ENCODE assay signal across 2 cellular contexts in the genomic region with DNA sequence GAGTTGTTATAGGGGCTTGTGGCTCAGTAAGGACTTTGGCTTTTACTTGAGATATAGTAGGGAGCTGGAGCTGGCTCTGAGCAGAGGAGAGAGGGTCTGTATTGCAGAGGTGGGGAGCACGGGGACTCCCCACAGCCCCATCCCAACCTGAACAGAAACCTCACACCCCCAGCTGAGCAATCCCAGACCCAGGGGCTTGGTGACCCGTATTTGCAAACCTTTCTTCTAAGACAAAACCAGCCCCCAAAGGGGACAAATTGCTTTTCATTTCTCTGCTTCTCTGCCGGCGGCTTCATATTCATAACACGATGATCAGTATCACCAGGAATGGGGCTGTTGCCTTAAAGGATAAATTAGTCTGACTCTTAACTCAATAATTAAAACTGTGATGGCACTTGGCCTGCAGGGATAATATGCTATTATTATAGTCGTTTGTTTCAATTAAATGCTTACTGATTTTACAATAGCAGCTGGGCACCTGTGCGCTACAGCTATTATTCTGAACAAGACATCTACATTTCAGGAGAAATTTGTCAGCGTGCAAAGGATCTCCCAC.
TF ChIP-seq lines count a peak whose summit lies in the region.

No MANE protein-coding gene starts in this region.

TF ChIP-seq in SK-N-SH, 30 proteins besides CTCF, POLR2A, EP300 and RAD21 (continued from another document):
- TF ChIP-seq ZBTB33 (IDR thresholded peaks at IDR 0.05; ENCODE audit: borderline replicate concordance, low read depth) = no peak
- TF ChIP-seq SMC3 (IDR thresholded peaks at IDR 0.05; ENCODE audit: low read depth, low read length) = no peak
- no peak for TF ChIP-seq GABPA (IDR thresholded peaks at IDR 0.05; ENCODE audit: low read depth)
- TF ChIP-seq, protein P1, sequence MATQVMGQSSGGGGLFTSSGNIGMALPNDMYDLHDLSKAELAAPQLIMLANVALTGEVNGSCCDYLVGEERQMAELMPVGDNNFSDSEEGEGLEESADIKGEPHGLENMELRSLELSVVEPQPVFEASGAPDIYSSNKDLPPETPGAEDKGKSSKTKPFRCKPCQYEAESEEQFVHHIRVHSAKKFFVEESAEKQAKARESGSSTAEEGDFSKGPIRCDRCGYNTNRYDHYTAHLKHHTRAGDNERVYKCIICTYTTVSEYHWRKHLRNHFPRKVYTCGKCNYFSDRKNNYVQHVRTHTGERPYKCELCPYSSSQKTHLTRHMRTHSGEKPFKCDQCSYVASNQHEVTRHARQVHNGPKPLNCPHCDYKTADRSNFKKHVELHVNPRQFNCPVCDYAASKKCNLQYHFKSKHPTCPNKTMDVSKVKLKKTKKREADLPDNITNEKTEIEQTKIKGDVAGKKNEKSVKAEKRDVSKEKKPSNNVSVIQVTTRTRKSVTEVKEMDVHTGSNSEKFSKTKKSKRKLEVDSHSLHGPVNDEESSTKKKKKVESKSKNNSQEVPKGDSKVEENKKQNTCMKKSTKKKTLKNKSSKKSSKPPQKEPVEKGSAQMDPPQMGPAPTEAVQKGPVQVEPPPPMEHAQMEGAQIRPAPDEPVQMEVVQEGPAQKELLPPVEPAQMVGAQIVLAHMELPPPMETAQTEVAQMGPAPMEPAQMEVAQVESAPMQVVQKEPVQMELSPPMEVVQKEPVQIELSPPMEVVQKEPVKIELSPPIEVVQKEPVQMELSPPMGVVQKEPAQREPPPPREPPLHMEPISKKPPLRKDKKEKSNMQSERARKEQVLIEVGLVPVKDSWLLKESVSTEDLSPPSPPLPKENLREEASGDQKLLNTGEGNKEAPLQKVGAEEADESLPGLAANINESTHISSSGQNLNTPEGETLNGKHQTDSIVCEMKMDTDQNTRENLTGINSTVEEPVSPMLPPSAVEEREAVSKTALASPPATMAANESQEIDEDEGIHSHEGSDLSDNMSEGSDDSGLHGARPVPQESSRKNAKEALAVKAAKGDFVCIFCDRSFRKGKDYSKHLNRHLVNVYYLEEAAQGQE (IDR thresholded peaks at IDR 0.05; ENCODE audit: low read depth, low read length) = no peak
- peak; percentile 89 for TF ChIP-seq RCOR1 (IDR thresholded peaks at IDR 0.05; ENCODE audit: low read length)
- no peak for TF ChIP-seq ELF1 (IDR thresholded peaks at IDR 0.05)
- TF ChIP-seq FOSL2 (IDR thresholded peaks at IDR 0.05; ENCODE audit: borderline replicate concordance, low read depth) = no peak
- peak; percentile 23; the same call in 1 of the 2 replicates for TF ChIP-seq MXI1 (IDR thresholded peaks at IDR 0.05; ENCODE audit: low read depth, low read length)
- no peak for TF ChIP-seq TAF1 (IDR thresholded peaks at IDR 0.05; ENCODE audit: borderline replicate concordance, low read depth, low read length)

TF ChIP-seq in SK-N-SH treated with all-trans-retinoic acid at 6 μM for 48 hours, 23 proteins besides CTCF, POLR2A, EP300 and RAD21 (continued from another document):
- TF ChIP-seq POU6F1 (CRISPR knock-in tag; IDR thresholded peaks at IDR 0.05; ENCODE audit: borderline replicate concordance, low read depth) (no peak), TCF4 (CRISPR knock-in tag; IDR thresholded peaks at IDR 0.05; ENCODE audit: borderline replicate concordance) (no peak)
TF ChIP-seq in SK-N-SH treated with all-trans-retinoic acid at 6 μM for 48 hours: peak in this region for 0.
